Comparison of ENCODE assay signal across 8 cellular contexts in genomic region chr7:27160546-27161213, GRCh38. TPM values are rescaled to one million over a fixed set of nuclear protein-coding genes. Genes with fewer than 3 reads are reported as not detected.
DNase-seq lines count a peak whose midpoint lies in the region; ATAC-seq and TF ChIP-seq lines count a peak whose summit lies in the region.

No MANE protein-coding gene starts in this region.

- H3K4me3 Mint-ChIP-seq in activated CD4-positive, alpha-beta T cell treated with anti-CD3 and anti-CD28 coated beads, Interleukin-2, amount 10 ng/mL, durations not matched to agents 24 days and 14 days: peak overlapping the region; percentile 72

- peaks cover 6% of the 10 kb centered on the region for H3K9me3 Mint-ChIP-seq in activated CD4-positive, alpha-beta T cell treated with anti-CD3 and anti-CD28 coated beads, Interleukin-2, amount 10 ng/mL, durations not matched to agents 24 days and 14 days

- DNase-seq in NCI-H446 (lab: John Stamatoyannopoulos, UW) (peak; percentile 73 to 89), coronary artery (ENCODE audit: low spot score) (peak; percentile 85), right lobe of liver (peak; percentile 80 to 87 (median 83))
- peak; percentile 93 for DNase-seq in activated CD4-positive, alpha-beta T cell treated with anti-CD3 and anti-CD28 coated beads, Interleukin-2, amount 10 ng/mL, durations not matched to agents 24 days and 14 days
- peak; percentile 86 to 88 for DNase-seq in stimulated activated CD4-positive, alpha-beta T cell treated with anti-CD3 and anti-CD28 coated beads, Interleukin-2, amount 100 ng/mL, for 48 hours

- intact Hi-C loops in activated CD4-positive, alpha-beta T cell treated with anti-CD3 and anti-CD28 coated beads, Interleukin-2, amount 10 ng/mL, durations not matched to agents 24 days and 14 days (cut with micrococcal nuclease): loop anchor here (1.0 to 2.0 kb wide), 8 partner anchors 9 to 1298 kb away; no protein-coding TSS in a partner anchor
- intact Hi-C loops in right lobe of liver (cut with DNase I): loop anchor here in 1 of 2 donors (10.0 kb wide), 1 partner anchor 66 kb away; the partner anchor contains the start of gene HOXA1

- peaks cover 21 to 48% of the 10 kb centered on the region in 2 donors for H3K27me3 ChIP-seq in right lobe of liver

- H3K4me1 ChIP-seq in right lobe of liver: peaks cover 0 to 15% (median 4%) of the 10 kb centered on the region in 4 donors

- no peaks in the 10 kb centered on the region for H3K9me3 ChIP-seq in right lobe of liver

- H3K27ac ChIP-seq in coronary artery: no peak overlapping the region
- H3K27ac ChIP-seq in right lobe of liver: no peak overlapping the region

- no peak overlapping the region for H3K27ac Mint-ChIP-seq in activated CD4-positive, alpha-beta T cell treated with anti-CD3 and anti-CD28 coated beads, Interleukin-2, amount 10 ng/mL, durations not matched to agents 24 days and 14 days

- peak; percentile 98 for TF ChIP-seq CTCF in GM12874 (IDR thresholded peaks at IDR 0.05; ENCODE audit: insufficient read depth, low read depth, low read length)
- TF ChIP-seq CTCF in coronary artery (IDR thresholded peaks at IDR 0.05): peak; percentile 98
- TF ChIP-seq CTCF in right lobe of liver (IDR thresholded peaks at IDR 0.05): peak in 3 of 4 donors; percentile 99 to 100 (median 99)

- peaks cover 3% of the 10 kb centered on the region for H3K36me3 Mint-ChIP-seq in activated CD4-positive, alpha-beta T cell treated with anti-CD3 and anti-CD28 coated beads, Interleukin-2, amount 10 ng/mL, durations not matched to agents 24 days and 14 days (ENCODE audit: low read depth)

- H3K4me3 ChIP-seq in coronary artery (peak overlapping the region; percentile 68), right lobe of liver (peak overlapping the region; percentile 32 to 60 (median 57))

- WGBS in right lobe of liver (ENCODE audit: insufficient coverage, low coverage, low lambda C conversion rate, missing lambda C conversion rate): 0% methylated on average over 19 of the region's 54 CpGs

- H3K4me1 Mint-ChIP-seq in activated CD4-positive, alpha-beta T cell treated with anti-CD3 and anti-CD28 coated beads, Interleukin-2, amount 10 ng/mL, durations not matched to agents 24 days and 14 days: peaks cover 4% of the 10 kb centered on the region

- no peak for TF ChIP-seq POLR2A in right lobe of liver (IDR thresholded peaks at IDR 0.05)

- ATAC-seq in HG03045 (IDR thresholded peaks at IDR 0.05; ENCODE audit: unreplicated experiment): peak; percentile 61
- ATAC-seq in right lobe of liver: peak; percentile 88 to 93 (median 92)
- ATAC-seq in HG03139 (IDR thresholded peaks at IDR 0.05; ENCODE audit: unreplicated experiment): no peak

- no peaks in the 10 kb centered on the region for H3K36me3 ChIP-seq in right lobe of liver

- H3K27me3 Mint-ChIP-seq in activated CD4-positive, alpha-beta T cell treated with anti-CD3 and anti-CD28 coated beads, Interleukin-2, amount 10 ng/mL, durations not matched to agents 24 days and 14 days: peaks cover 74% of the 10 kb centered on the region

RNA-seq across cellular contexts. Expression of gene HOXA7, which starts 4.2 kb away (rescaled TPM):
- not detected in 2 replicates for total RNA-seq in activated CD4-positive, alpha-beta T cell treated with anti-CD3 and anti-CD28 coated beads, Interleukin-2, amount 10 ng/mL, durations not matched to agents 24 days and 14 days
- total RNA-seq in right lobe of liver: not detected

RNA-seq across cellular contexts. Expression of gene HOXA9, which starts 4.7 kb away (rescaled TPM):
- not detected in 2 replicates for total RNA-seq in activated CD4-positive, alpha-beta T cell treated with anti-CD3 and anti-CD28 coated beads, Interleukin-2, amount 10 ng/mL, durations not matched to agents 24 days and 14 days
- under 1 TPM in 1 of 6 experiments, not detected in 5; 0.09 TPM for total RNA-seq in right lobe of liver

RNA-seq across cellular contexts. Expression of gene HOXA3, which starts 8.3 kb away (rescaled TPM):
- not detected in 2 replicates for total RNA-seq in activated CD4-positive, alpha-beta T cell treated with anti-CD3 and anti-CD28 coated beads, Interleukin-2, amount 10 ng/mL, durations not matched to agents 24 days and 14 days
- under 1 TPM in 4 of 6 experiments, not detected in 2; 0.17 to 0.26 (median 0.25) TPM for total RNA-seq in right lobe of liver

RNA-seq across cellular contexts. Expression of gene HOXA6, which starts 13.1 kb away (rescaled TPM):
- total RNA-seq in activated CD4-positive, alpha-beta T cell treated with anti-CD3 and anti-CD28 coated beads, Interleukin-2, amount 10 ng/mL, durations not matched to agents 24 days and 14 days: not detected in 2 replicates
- not detected for total RNA-seq in right lobe of liver

RNA-seq across cellular contexts. Expression of gene HOXA10, which starts 13.4 kb away (rescaled TPM):
- not detected in 2 replicates for total RNA-seq in activated CD4-positive, alpha-beta T cell treated with anti-CD3 and anti-CD28 coated beads, Interleukin-2, amount 10 ng/mL, durations not matched to agents 24 days and 14 days
- not detected for total RNA-seq in right lobe of liver
